Comparison of ENCODE assay signal across 8 cellular contexts in genomic region chr12:109097435-109098141, GRCh38. TPM values are rescaled to one million over a fixed set of nuclear protein-coding genes. Genes with fewer than 3 reads are reported as not detected.
DNase-seq lines count a peak whose midpoint lies in the region; ATAC-seq and TF ChIP-seq lines count a peak whose summit lies in the region.

TSS of gene UNG (plus strand) at chr12:109097597. CDS start at chr12:109097680, 83 bp downstream.

- ATAC-seq in HG03378 (IDR thresholded peaks at IDR 0.05; ENCODE audit: unreplicated experiment) = peak; percentile 66
- ATAC-seq in activated CD4-positive, CD25-positive, alpha-beta regulatory T cell treated with anti-CD3 and anti-CD28 coated beads, Interleukin-2, amount 50 U/mL, for 24 hours = peak; percentile 93
- ATAC-seq in central memory CD8-positive, alpha-beta T cell (replicated peaks; ENCODE audit: extremely low read depth, poor library complexity, severe bottlenecking) = peak; percentile 83

- H3K36me3 Mint-ChIP-seq in central memory CD8-positive, alpha-beta T cell (ENCODE audit: insufficient read depth) = peaks cover 21% of the 10 kb centered on the region

- TF ChIP-seq POLR2A in GM19099 (IDR thresholded peaks at IDR 0.05; ENCODE audit: extremely low read depth, insufficient read length, low read depth) = peak; percentile 55

- H3K27me3 Mint-ChIP-seq in central memory CD8-positive, alpha-beta T cell = no peaks in the 10 kb centered on the region

- peak within 1 kb of the TSS; percentile 83 for H3K4me3 ChIP-seq in AG10803 (ENCODE audit: low read length)

- no peak for TF ChIP-seq CTCF in AG10803 (conservative IDR thresholded peaks at IDR 0.05; ENCODE audit: low read length)

- DNase-seq in AG10803 (ENCODE audit: low read depth) (peak; percentile 92), NCI-H460 (ENCODE audit: extremely low read depth, low read depth) (peak; percentile 95), islet precursor cell (peak; percentile 99)
- peak; percentile 92 to 93 for DNase-seq in central memory CD8-positive, alpha-beta T cell (ENCODE audit: low spot score in 2 of 2)
- peak; percentile 98 for DNase-seq in stimulated activated CD4-positive, alpha-beta T cell treated with anti-CD3 and anti-CD28 coated beads, Interleukin-12 subunit alpha, Interleukin-12 subunit beta, amount 100 ng/mL, for 4 hours

- H3K27ac Mint-ChIP-seq in central memory CD8-positive, alpha-beta T cell (ENCODE audit: low read depth) = peak within 1 kb of the TSS; percentile 61

- H3K9me3 Mint-ChIP-seq in central memory CD8-positive, alpha-beta T cell = no peaks in the 10 kb centered on the region

- H3K4me1 Mint-ChIP-seq in central memory CD8-positive, alpha-beta T cell = peaks cover 53% of the 10 kb centered on the region

- peak within 1 kb of the TSS; percentile 84 for H3K4me3 Mint-ChIP-seq in central memory CD8-positive, alpha-beta T cell

RNA-seq across cellular contexts. Expression of gene UNG, which starts in this region (rescaled TPM):
- total RNA-seq in NCI-H460 (2014; rRNA removed; shearing (Covaris generic)) = 21.0 and 23.7 TPM in 2 replicates
- 50.1 and 67.8 TPM in 2 replicates for polyA plus RNA-seq in NCI-H460 (2014; cell fraction: nucleus; rRNA removed)

Comparison
In these comparisons a context has a peak if more than half of its experiments do, and no peak if none do; other contexts are left out.
1. Peak in every context shown above with its lines: DNase-seq, ATAC-seq and H3K4me3 ChIP-seq.